8 cellular contexts compared by ENCODE assay signal in the genomic region with DNA sequence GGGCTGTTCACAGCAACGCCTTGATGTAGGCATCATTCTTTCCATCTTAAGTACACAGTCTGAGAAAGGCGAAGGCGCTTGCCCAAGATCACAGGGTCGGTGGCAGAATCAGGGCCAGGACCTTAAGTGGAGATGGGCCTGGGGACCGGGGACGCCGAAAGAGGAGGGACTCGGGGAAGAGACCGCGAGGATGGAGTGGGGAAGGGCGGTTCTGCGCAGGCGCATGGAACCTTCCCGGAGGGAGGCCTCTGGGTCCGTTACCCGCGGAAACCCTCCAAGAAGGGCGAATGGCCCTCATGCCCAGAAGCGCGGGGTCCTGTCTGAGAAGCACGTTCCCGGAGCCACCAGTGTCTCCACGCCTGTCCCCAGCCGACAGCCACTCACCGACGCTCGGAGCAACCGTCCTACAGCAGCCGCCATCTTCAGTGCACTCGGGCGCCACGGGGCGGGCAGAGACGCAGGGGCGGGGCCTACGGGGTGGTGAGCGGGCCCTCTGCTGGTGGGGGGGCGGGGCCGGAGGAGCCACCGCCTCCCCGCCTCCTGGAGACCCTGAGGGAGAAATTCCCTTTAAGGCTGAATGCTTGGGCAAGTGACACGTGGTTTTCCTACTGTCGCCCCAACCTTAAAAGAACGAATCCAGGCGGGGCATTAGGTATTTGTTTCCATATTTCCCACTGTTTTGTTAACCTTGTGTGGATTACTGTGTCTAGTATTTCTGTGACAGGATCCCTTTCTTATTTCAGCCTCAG. TPM values are rescaled to one million over a fixed set of nuclear protein-coding genes. Genes with fewer than 3 reads are reported as not detected.
DNase-seq lines count a peak whose midpoint lies in the region; ATAC-seq, FAIRE-seq and TF ChIP-seq lines count a peak whose summit lies in the region.

TSS of gene PRDX3 (minus strand) at position 442 of the 749 bp plus-strand sequence. CDS start at position 420, 22 bp downstream.

- H3K79me2 ChIP-seq in DND-41 (ENCODE audit: insufficient read depth, low read length) (peaks cover 49% of the 10 kb centered on the region), Karpas-422 (ENCODE audit: low read length) (peaks cover 45% of the 10 kb centered on the region)

- H3K27ac ChIP-seq in DND-41 (ENCODE audit: low read length) (peak within 1 kb of the TSS; percentile 95), Karpas-422 (ENCODE audit: low read length) (peak within 1 kb of the TSS; percentile 74)

- DNase-seq in DND-41 (peak; percentile 95), Karpas-422 (peak; percentile 96), RCC 7860 (ENCODE audit: low spot score) (peak; percentile 81), activated T-helper 1 cell treated with Interleukin-2 at 50 U/mL for 16 hours (ENCODE audit: low read depth) (peak; percentile 85), fibroblast of gingiva (ENCODE audit: low read depth) (peak; percentile 86)
- peak; percentile 85 to 94 (median 90) for DNase-seq in naive thymus-derived CD8-positive, alpha-beta T cell
- DNase-seq in stimulated activated naive CD4-positive, alpha-beta T cell treated with Interleukin-2 at 50 U/mL for 16 hours (lab: John Stamatoyannopoulos, UW), result peak; percentile 93

- H3K9me2 ChIP-seq in Karpas-422 (replicated peaks; ENCODE audit: insufficient read depth, low read length), result no peaks in the 10 kb centered on the region

- peak within 1 kb of the TSS; percentile 85 for H2AFZ ChIP-seq in DND-41 (ENCODE audit: low read depth, low read length)
- peak within 1 kb of the TSS; percentile 97 for H2AFZ ChIP-seq in Karpas-422 (ENCODE audit: low read length)

- POLR2A ChIA-PET in naive thymus-derived CD8-positive, alpha-beta T cell (lab: Charles Lee), result interaction anchor here (0.8 to 1.0 kb wide), 3 partner anchors 14 to 353 kb away, joined by 3 to 5 read pairs (median 3); partner anchors contain the start of gene GRK5

- FAIRE-seq in RCC 7860 (lab: Jason Lieb, UNC), result peak; percentile 24

- H3K27ac Mint-ChIP-seq in naive thymus-derived CD8-positive, alpha-beta T cell, result peak within 1 kb of the TSS; percentile 83 to 98 (median 94)

- peaks cover 41% of the 10 kb centered on the region for H3K4me1 ChIP-seq in DND-41 (ENCODE audit: insufficient read depth, low read length)
- H3K4me1 ChIP-seq in Karpas-422 (ENCODE audit: low read length), result peaks cover 34% of the 10 kb centered on the region

- peak within 1 kb of the TSS; percentile 91 to 99 (median 97) for H3K4me3 Mint-ChIP-seq in naive thymus-derived CD8-positive, alpha-beta T cell

- no peak for TF ChIP-seq CTCF in DND-41 (IDR thresholded peaks at IDR 0.05; ENCODE audit: borderline replicate concordance, extremely low read depth, low read length, poor library complexity, severe bottlenecking)

- H3K27me3 Mint-ChIP-seq in naive thymus-derived CD8-positive, alpha-beta T cell, result no peaks in the 10 kb centered on the region

- H3K4me3 ChIP-seq in DND-41 (ENCODE audit: low read depth in 1 of 2, low read length in 2 of 2) (peak within 1 kb of the TSS; percentile 73), Karpas-422 (ENCODE audit: low read length) (peak within 1 kb of the TSS; percentile 80)

- H3K4me2 ChIP-seq in DND-41 (ENCODE audit: insufficient read depth, low read length) (peak within 1 kb of the TSS; percentile 85), Karpas-422 (ENCODE audit: low read depth, low read length, poor library complexity, severe bottlenecking) (peak within 1 kb of the TSS; percentile 74)

- peak within 1 kb of the TSS; percentile 88 for H3K9ac ChIP-seq in DND-41 (ENCODE audit: low read depth, low read length)
- H3K9ac ChIP-seq in Karpas-422 (ENCODE audit: low read length), result peak within 1 kb of the TSS; percentile 80

- H3K9me3 Mint-ChIP-seq in naive thymus-derived CD8-positive, alpha-beta T cell, result no peaks in the 10 kb centered on the region

- H3K36me3 ChIP-seq in DND-41 (ENCODE audit: insufficient read depth, low read length) (peaks cover 35% of the 10 kb centered on the region), Karpas-422 (ENCODE audit: insufficient read depth, low read length) (peaks cover 18% of the 10 kb centered on the region; the same call in 1 of the 2 replicates)

- H3K36me3 Mint-ChIP-seq in naive thymus-derived CD8-positive, alpha-beta T cell, result peaks cover 0 to 24% (median 1%) of the 10 kb centered on the region in 3 donors

- no peaks in the 10 kb centered on the region for H3K9me3 ChIP-seq in DND-41 (ENCODE audit: insufficient read depth, low read length, severe bottlenecking)
- no peaks in the 10 kb centered on the region for H3K9me3 ChIP-seq in Karpas-422 (ENCODE audit: low read length)

- peaks cover 10 to 45% (median 36%) of the 10 kb centered on the region in 4 donors for H3K4me1 Mint-ChIP-seq in naive thymus-derived CD8-positive, alpha-beta T cell

- ATAC-seq in DND-41 (ENCODE audit: insufficient read depth, low read depth) (peak; percentile 91), GM21786 (IDR thresholded peaks at IDR 0.05; ENCODE audit: unreplicated experiment) (peak; percentile 92)
- ATAC-seq in naive thymus-derived CD8-positive, alpha-beta T cell, result peak; percentile 97

- H3K27me3 ChIP-seq in DND-41 (ENCODE audit: insufficient read depth, low read length, poor library complexity), result no peaks in the 10 kb centered on the region
- H3K27me3 ChIP-seq in Karpas-422 (ENCODE audit: low read length), result no peaks in the 10 kb centered on the region

- peaks cover 9% of the 10 kb centered on the region; the same call in 1 of the 2 replicates for H4K20me1 ChIP-seq in DND-41 (ENCODE audit: insufficient read depth, low read length)
- H4K20me1 ChIP-seq in Karpas-422 (ENCODE audit: insufficient read depth, low read depth, low read length), result peaks cover 6% of the 10 kb centered on the region; the same call in 1 of the 2 replicates

RNA-seq across cellular contexts. Expression of gene PRDX3, which starts in this region (rescaled TPM):
- 88.4 and 293 TPM in 2 replicates for total RNA-seq in Karpas-422 (2014; rRNA removed; shearing (Covaris generic); ENCODE audit: low replicate concordance)
- total RNA-seq in naive thymus-derived CD8-positive, alpha-beta T cell, result 10 to 100 TPM; 29.8 to 31.1 TPM
- polyA plus RNA-seq in naive thymus-derived CD8-positive, alpha-beta T cell, result 10 to 100 TPM; 56.7 to 75.5 (median 67.7) TPM

Comparison
In these comparisons a context has a peak if more than half of its experiments do, and no peak if none do; other contexts are left out.
1. Peak in every context shown above with its lines: DNase-seq, ATAC-seq, H3K4me3 ChIP-seq and H3K27ac ChIP-seq.